1 cellular context compared by ENCODE assay signal in genomic region chr11:10255388-10256125, GRCh38.
A peak's percentile ranks its signal among the peaks of the same experiment; 100 is the strongest.
TF ChIP-seq lines count a peak whose summit lies in the region.

No MANE protein-coding gene starts in this region.

TF ChIP-seq in K562, 482 proteins besides CTCF, POLR2A, EP300 and RAD21:
- TF ChIP-seq MEIS2 (IDR thresholded peaks at IDR 0.05; ENCODE audit: partially characterized antibody) (peak; percentile 27), ZNF644 (tag; IDR thresholded peaks at IDR 0.05; ENCODE audit: low read depth) (no peak), ILF3 (IDR thresholded peaks at IDR 0.05; ENCODE audit: borderline replicate concordance) (no peak)
TF ChIP-seq in K562: peak in this region for 1.
